Comparison of ENCODE assay signal across 13 cellular contexts in the genomic region with DNA sequence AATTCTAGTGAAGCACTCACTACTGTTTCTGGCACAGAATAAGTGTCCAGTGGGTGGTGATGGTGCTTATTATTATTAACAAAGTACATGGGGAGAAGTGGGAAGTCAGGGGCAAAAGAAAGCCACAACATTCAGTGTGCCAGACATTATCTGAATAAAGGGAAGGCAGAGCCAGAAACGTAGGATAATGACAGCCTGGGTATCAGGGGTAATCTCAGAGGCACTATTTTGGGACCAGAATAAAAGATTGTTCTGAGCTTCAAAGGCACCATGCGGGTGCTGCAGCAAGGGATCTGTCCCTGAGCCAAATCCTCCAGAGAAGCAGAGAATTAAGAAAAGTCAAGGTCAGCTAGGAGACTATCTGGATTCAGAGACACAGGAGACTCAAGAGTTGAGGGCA.
"Had no signal": no experiment of that assay in that cellular context is flagged by ENCODE, and none has a peak within 500 bp of the region (broad histone marks: within the 10 kb centered on the region; RNA-seq: fewer than 3 reads in every experiment).

No MANE protein-coding gene starts in this region.

- H3K27ac ChIP-seq: gastroesophageal sphincter, hepatocyte, lower lobe of right lung, tibial nerve had no signal

- H2AFZ ChIP-seq: hepatocyte had no signal

- H3K9me3 Mint-ChIP-seq: activated T-cell treated with anti-CD3 and anti-CD28 coated beads, Interleukin-2, amount 50 U/mL, for 4 hours had no signal

- H3K79me2 ChIP-seq: hepatocyte had no signal

- H3K4me2 ChIP-seq: hepatocyte had no signal

- ATAC-seq: activated T-cell treated with anti-CD3 and anti-CD28 coated beads, Interleukin-2, amount 50 U/mL, for 4 hours; gastroesophageal sphincter; lower lobe of right lung; SK-N-SH treated with all-trans-retinoic acid at 6 μM for 48 hours had no signal

- H3K4me1 ChIP-seq: gastroesophageal sphincter, lower lobe of right lung, tibial nerve had no signal

- H3K27me3 ChIP-seq: gastroesophageal sphincter, hepatocyte, tibial nerve had no signal

- H3K4me3 Mint-ChIP-seq: activated T-cell treated with anti-CD3 and anti-CD28 coated beads, Interleukin-2, amount 50 U/mL, for 4 hours had no signal

- H3K4me3 ChIP-seq: gastroesophageal sphincter, hepatocyte, lower lobe of right lung, tibial nerve had no signal

- DNase-seq: activated CD4-positive, alpha-beta T cell treated with anti-CD3 and anti-CD28 coated beads, Interleukin-2, amount 50 U/mL, for 1 hour; activated gamma-delta T cell treated with Interleukin-2 at 50 U/mL for 16 hours; activated T-cell treated with anti-CD3 and anti-CD28 coated beads, Interleukin-2, amount 50 U/mL, for 4 hours; central memory CD4-positive, alpha-beta T cell; dermis blood vessel endothelial cell; lower lobe of right lung; midbrain; posterior cingulate gyrus; small intestine had no signal

- H3K9me3 ChIP-seq: gastroesophageal sphincter, lower lobe of right lung, tibial nerve had no signal

- H3K36me3 ChIP-seq: gastroesophageal sphincter, lower lobe of right lung, tibial nerve had no signal

- FAIRE-seq: small intestine had no signal
